Comparison of ENCODE assay signal across 8 cellular contexts in genomic region chr19:35124098-35125060, GRCh38. TPM values are rescaled to one million over a fixed set of nuclear protein-coding genes. Genes with fewer than 3 reads are reported as not detected.
A peak's percentile ranks its signal among the peaks of the same experiment; 100 is the strongest.
DNase-seq lines count a peak whose midpoint lies in the region; ATAC-seq and TF ChIP-seq lines count a peak whose summit lies in the region.

No MANE protein-coding gene starts in this region.

- H3K36me3 ChIP-seq in DOHH2 (ENCODE audit: control insufficient read depth, low read length) (no peaks in the 10 kb centered on the region), lower lobe of right lung (no peaks in the 10 kb centered on the region)

- H4K20me1 ChIP-seq in DOHH2 (ENCODE audit: control insufficient read depth, insufficient read depth, low read depth, low read length): no peaks in the 10 kb centered on the region; the same call in 1 of the 2 replicates

- H3F3A ChIP-seq in DOHH2 (ENCODE audit: control insufficient read depth, insufficient read depth): no peaks in the 10 kb centered on the region

- peaks cover 7% of the 10 kb centered on the region for H3K27me3 ChIP-seq in DOHH2 (ENCODE audit: control insufficient read depth, low read length)
- H3K27me3 ChIP-seq in lower lobe of right lung (ENCODE audit: low read depth): no peaks in the 10 kb centered on the region

- H3K4me3 ChIP-seq in DOHH2 (ENCODE audit: low read length): peak overlapping the region; percentile 74
- H3K4me3 ChIP-seq in lower lobe of right lung: peak overlapping the region; percentile 57

- peak overlapping the region; percentile 82 for H3K4me2 ChIP-seq in DOHH2 (ENCODE audit: low read length)

- no peak overlapping the region for H3K27ac ChIP-seq in DOHH2 (ENCODE audit: low read depth, low read length)
- peak overlapping the region; percentile 78 for H3K27ac ChIP-seq in lower lobe of right lung

- POLR2A ChIA-PET in HEK293T (lab: Yijun Ruan, JAX): interaction anchor here (0.7 to 1.5 kb wide), 10 partner anchors 8 to 78 kb away, joined by 3 to 8 read pairs (median 4); no protein-coding TSS in a partner anchor

- intact Hi-C loops in lower lobe of right lung (cut with DNase I): no loop called here

- H3K79me2 ChIP-seq in DOHH2 (ENCODE audit: control insufficient read depth, low read length): no peaks in the 10 kb centered on the region

- H3K9me2 ChIP-seq in DOHH2 (replicated peaks; ENCODE audit: control insufficient read depth, low read length): no peaks in the 10 kb centered on the region

- CTCF ChIA-PET in HEK293T (lab: Yijun Ruan, JAX): interaction anchor here (0.8 to 1.2 kb wide), 4 partner anchors 9 to 80 kb away, joined by 3 to 4 read pairs (median 3); no protein-coding TSS in a partner anchor

- H3K4me1 ChIP-seq in DOHH2 (ENCODE audit: control insufficient read depth, low read length) (peaks cover 16% of the 10 kb centered on the region), lower lobe of right lung (peaks cover 22% of the 10 kb centered on the region)

- ATAC-seq in lower lobe of right lung (peak; percentile 92 to 96), HG03095 (IDR thresholded peaks at IDR 0.05; ENCODE audit: unreplicated experiment) (no peak)

- no peak for TF ChIP-seq CTCF in DOHH2 (IDR thresholded peaks at IDR 0.05; ENCODE audit: low read depth, low read length, poor library complexity, severe bottlenecking)
- no peak for TF ChIP-seq CTCF in lower lobe of right lung (IDR thresholded peaks at IDR 0.05)

- H3K9me3 ChIP-seq in DOHH2 (ENCODE audit: control insufficient read depth, insufficient read depth, low read length) (no peaks in the 10 kb centered on the region), lower lobe of right lung (no peaks in the 10 kb centered on the region)

- DNase-seq in HEK293T (ENCODE audit: extremely low spot score) (peak; percentile 96), NCI-H345 treated with DMSO at 0.1 percent for 48 hours (lab: John Stamatoyannopoulos, UW; ENCODE audit: unreplicated experiment) (peak; percentile 84), cortex of kidney (lab: John Stamatoyannopoulos, UW) (peak; percentile 17), lower lobe of right lung (peak; percentile 92)
- DNase-seq in activated CD4-positive, alpha-beta T cell treated with anti-CD3 and anti-CD28 coated beads, Interleukin-2, amount 50 U/mL, for 1 hour: peak; percentile 85
- DNase-seq in stimulated activated CD4-positive, alpha-beta T cell treated with anti-CD3 and anti-CD28 coated beads, TNF-alpha, amount 100 ng/mL, for 4 hours (ENCODE audit: low read depth in 3 of 3): peak; percentile 75 to 79 (median 77)

TF ChIP-seq in HEK293T, 16 proteins besides CTCF, POLR2A, EP300 and RAD21:
- TF ChIP-seq SP1 (IDR thresholded peaks at IDR 0.05) (no peak), ZNF384 (IDR thresholded peaks at IDR 0.05) (no peak), L3MBTL2 (conservative IDR thresholded peaks at IDR 0.05) (peak; percentile 93)
TF ChIP-seq in HEK293T: peak in this region for 1.

RNA-seq across cellular contexts. Expression of gene FXYD3, which starts 8.8 kb away (rescaled TPM):
- total RNA-seq in lower lobe of right lung: 135 TPM

RNA-seq across cellular contexts. Expression of gene LGI4, which starts 10.5 kb away (rescaled TPM):
- 6.3 TPM for total RNA-seq in lower lobe of right lung

RNA-seq across cellular contexts. Expression of gene FXYD1, which starts 14.2 kb away (rescaled TPM):
- 49.7 TPM for total RNA-seq in lower lobe of right lung

RNA-seq across cellular contexts. Expression of gene FXYD7, which starts 18.7 kb away (rescaled TPM):
- total RNA-seq in lower lobe of right lung: not detected

RNA-seq across cellular contexts. Expression of gene FXYD5, which starts 30.2 kb away (rescaled TPM):
- 152 TPM for total RNA-seq in lower lobe of right lung

Comparison
In these comparisons a context has a peak if more than half of its experiments do, and no peak if none do; other contexts are left out.
1. DNase-seq: peak in every context shown above with its lines; median percentile 96 in HEK293T; 92 in lower lobe of right lung; 85 in activated CD4-positive, alpha-beta T cell treated with anti-CD3 and anti-CD28 coated beads, Interleukin-2, amount 50 U/mL, for 1 hour; 84 in NCI-H345 treated with DMSO at 0.1 percent for 48 hours; 77 in stimulated activated CD4-positive, alpha-beta T cell treated with anti-CD3 and anti-CD28 coated beads, TNF-alpha, amount 100 ng/mL, for 4 hours; 17 in cortex of kidney.